In the genomic region with DNA sequence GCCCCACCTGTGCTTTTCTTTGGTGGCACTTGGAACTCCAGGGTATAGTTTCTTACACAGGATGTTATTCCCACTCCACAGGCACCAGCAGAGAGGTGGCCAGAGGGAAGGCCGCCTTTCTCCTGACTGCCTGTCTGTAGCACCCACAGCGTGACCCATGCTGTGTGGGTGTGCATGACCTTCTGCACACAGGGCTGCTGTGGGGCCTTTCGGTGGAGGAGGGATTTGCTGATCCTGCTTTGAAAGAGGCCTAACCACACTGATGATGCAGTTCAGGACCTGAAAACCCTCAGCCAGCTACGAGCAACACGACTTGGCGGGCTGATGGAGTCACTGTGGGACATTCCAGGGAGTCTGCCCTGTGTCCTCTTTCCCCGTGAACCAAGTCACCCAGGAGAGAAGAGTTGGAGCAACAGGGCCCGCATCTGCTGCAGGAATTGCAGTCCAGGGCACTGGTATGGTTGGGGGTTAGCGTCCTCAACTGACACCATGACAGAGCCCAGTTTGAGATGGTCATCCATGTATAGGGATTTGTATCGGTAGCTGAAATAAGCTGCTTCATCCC, we compare ENCODE assay signal across 1 cellular context.
TF ChIP-seq lines count a peak whose summit lies in the region.

No MANE protein-coding gene starts in this region.

TF ChIP-seq in HepG2, 621 proteins besides CTCF, POLR2A, EP300 and RAD21:
- TF ChIP-seq, protein P1, sequence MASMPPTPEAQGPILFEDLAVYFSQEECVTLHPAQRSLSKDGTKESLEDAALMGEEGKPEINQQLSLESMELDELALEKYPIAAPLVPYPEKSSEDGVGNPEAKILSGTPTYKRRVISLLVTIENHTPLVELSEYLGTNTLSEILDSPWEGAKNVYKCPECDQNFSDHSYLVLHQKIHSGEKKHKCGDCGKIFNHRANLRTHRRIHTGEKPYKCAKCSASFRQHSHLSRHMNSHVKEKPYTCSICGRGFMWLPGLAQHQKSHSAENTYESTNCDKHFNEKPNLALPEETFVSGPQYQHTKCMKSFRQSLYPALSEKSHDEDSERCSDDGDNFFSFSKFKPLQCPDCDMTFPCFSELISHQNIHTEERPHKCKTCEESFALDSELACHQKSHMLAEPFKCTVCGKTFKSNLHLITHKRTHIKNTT (CRISPR knock-in tag; IDR thresholded peaks at IDR 0.05): no peak
- TF ChIP-seq ZNF589 (CRISPR knock-in tag; conservative IDR thresholded peaks at IDR 0.05): no peak
- no peak for TF ChIP-seq NR2F1 (CRISPR knock-in tag; IDR thresholded peaks at IDR 0.05)
- TF ChIP-seq EED (CRISPR knock-in tag; IDR thresholded peaks at IDR 0.05): no peak
- TF ChIP-seq NFE2L2 (IDR thresholded peaks at IDR 0.05; ENCODE audit: low read length): no peak
- no peak for TF ChIP-seq YEATS4 (CRISPR knock-in tag; IDR thresholded peaks at IDR 0.05; ENCODE audit: borderline replicate concordance)
- TF ChIP-seq ZNF724P (CRISPR knock-in tag; IDR thresholded peaks at IDR 0.05; ENCODE audit: borderline replicate concordance): no peak
- no peak for TF ChIP-seq ZEB1 (IDR thresholded peaks at IDR 0.05; ENCODE audit: insufficient replicate concordance, low read depth)
- TF ChIP-seq, protein P2, sequence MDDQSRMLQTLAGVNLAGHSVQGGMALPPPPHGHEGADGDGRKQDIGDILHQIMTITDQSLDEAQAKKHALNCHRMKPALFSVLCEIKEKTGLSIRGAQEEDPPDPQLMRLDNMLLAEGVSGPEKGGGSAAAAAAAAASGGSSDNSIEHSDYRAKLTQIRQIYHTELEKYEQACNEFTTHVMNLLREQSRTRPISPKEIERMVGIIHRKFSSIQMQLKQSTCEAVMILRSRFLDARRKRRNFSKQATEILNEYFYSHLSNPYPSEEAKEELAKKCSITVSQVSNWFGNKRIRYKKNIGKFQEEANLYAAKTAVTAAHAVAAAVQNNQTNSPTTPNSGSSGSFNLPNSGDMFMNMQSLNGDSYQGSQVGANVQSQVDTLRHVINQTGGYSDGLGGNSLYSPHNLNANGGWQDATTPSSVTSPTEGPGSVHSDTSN (CRISPR knock-in tag; IDR thresholded peaks at IDR 0.05; ENCODE audit: borderline replicate concordance): no peak
- no peak for TF ChIP-seq SP2 (CRISPR knock-in tag; IDR thresholded peaks at IDR 0.05)
- no peak for TF ChIP-seq SMC3 (IDR thresholded peaks at IDR 0.05; ENCODE audit: low read length)
TF ChIP-seq in HepG2: peak in this region for 0.
